Comparison of ENCODE assay signal across 22 cellular contexts in genomic region chr6:159540883-159541282, GRCh38.
"Had no signal": no experiment of that assay in that cellular context is flagged by ENCODE, and none has a peak within 500 bp of the region (broad histone marks: within the 10 kb centered on the region; RNA-seq: fewer than 3 reads in every experiment).

No MANE protein-coding gene starts in this region.

- H3K27ac ChIP-seq: gastrocnemius medialis, lower lobe of right lung, ovary, psoas muscle, skin epidermis, stomach, testis, tibial artery had no signal

- H3K27me3 ChIP-seq: gastrocnemius medialis, ovary, stomach, testis, tibial artery had no signal

- H3K9me3 ChIP-seq: gastrocnemius medialis, lower lobe of right lung, ovary, psoas muscle, stomach, testis, tibial artery had no signal

- DNase-seq: cortex of kidney; effector memory CD8-positive, alpha-beta T cell; gastrocnemius medialis; head of caudate nucleus; left ventricle myocardium superior; lower lobe of right lung; naive thymus-derived CD8-positive, alpha-beta T cell; occipital lobe; ovary; posterior cingulate gyrus; psoas muscle; right cardiac atrium; stimulated activated CD4-positive, alpha-beta T cell treated with anti-CD3 and anti-CD28 coated beads, Interleukin-2, amount 100 ng/mL, for 48 hours; stimulated activated naive CD4-positive, alpha-beta T cell treated with Interleukin-2 at 50 U/mL for 16 hours; stomach; testis; tibial artery had no signal

- H3K4me1 ChIP-seq: gastrocnemius medialis, lower lobe of right lung, psoas muscle, stomach, testis, tibial artery had no signal

- H3K36me3 ChIP-seq: gastrocnemius medialis, lower lobe of right lung, ovary, stomach, tibial artery had no signal

- H3K4me3 ChIP-seq: gastrocnemius medialis, lower lobe of right lung, ovary, psoas muscle, skin epidermis, stomach, testis, tibial artery had no signal

- H3K27ac Mint-ChIP-seq: effector memory CD8-positive, alpha-beta T cell; naive thymus-derived CD8-positive, alpha-beta T cell; nephron progenitor cell; type B pancreatic cell had no signal

- H3K36me3 Mint-ChIP-seq: naive thymus-derived CD8-positive, alpha-beta T cell; type B pancreatic cell had no signal

- H3K9me3 Mint-ChIP-seq: type B pancreatic cell had no signal

- H3K4me3 Mint-ChIP-seq: effector memory CD8-positive, alpha-beta T cell; naive thymus-derived CD8-positive, alpha-beta T cell; nephron progenitor cell; type B pancreatic cell had no signal

- H3K4me1 Mint-ChIP-seq: naive thymus-derived CD8-positive, alpha-beta T cell; nephron progenitor cell had no signal

- ATAC-seq: effector memory CD8-positive, alpha-beta T cell; gastrocnemius medialis; left ventricle myocardium superior; lower lobe of right lung; naive thymus-derived CD8-positive, alpha-beta T cell; right cardiac atrium had no signal

- FAIRE-seq: endometrium, keratinocyte had no signal
